ENCODE assay signal across 31 cellular contexts in genomic region chr1:45123358-45123757, GRCh38.
"Had no signal": no experiment of that assay in that cellular context is flagged by ENCODE, and none has a peak within 500 bp of the region (broad histone marks: within the 10 kb centered on the region; RNA-seq: fewer than 3 reads in every experiment).

No MANE protein-coding gene starts in this region.

- H3K27ac ChIP-seq: brain microvascular endothelial cell, SJCRH30, SK-N-MC, WERI-Rb-1 had no signal

- H3K4me1 ChIP-seq: SJCRH30 had no signal

- H3K27me3 ChIP-seq: brain microvascular endothelial cell, SJCRH30 had no signal

- H3K9me3 ChIP-seq: MG63 had no signal

- H3K4me3 ChIP-seq: MG63, SJCRH30, SK-N-MC had no signal

- DNase-seq: activated CD4-positive, alpha-beta memory T cell treated with anti-CD3 and anti-CD28 coated beads, Interleukin-2, amount 10 ng/mL, durations not matched to agents 7 days and 5 days; activated CD4-positive, alpha-beta T cell treated with anti-CD3 and anti-CD28 coated beads for 1 hour; activated CD4-positive, alpha-beta T cell treated with anti-CD3 and anti-CD28 coated beads for 48 hours; activated CD4-positive, CD25-positive, alpha-beta regulatory T cell; activated CD8-positive, alpha-beta memory T cell treated with anti-CD3 and anti-CD28 coated beads for 24 hours; activated CD8-positive, alpha-beta memory T cell treated with anti-CD3 and anti-CD28 coated beads, Interleukin-2, amount 10 ng/mL, durations not matched to agents 7 days and 5 days; activated CD8-positive, alpha-beta memory T cell treated with anti-CD3 and anti-CD28 coated beads, Interleukin-2, amount 50 U/mL, for 48 hours; activated effector memory CD4-positive, alpha-beta T cell treated with Interleukin-2 at 50 U/mL for 16 hours; activated naive CD4-positive, alpha-beta T cell treated with anti-CD3 and anti-CD28 coated beads, Interleukin-2, amount 10 ng/mL, durations not matched to agents 7 days and 5 days; activated naive CD8-positive, alpha-beta T cell treated with anti-CD3 and anti-CD28 coated beads, Interleukin-2, amount 50 U/mL, for 24 hours; activated T-cell treated with anti-CD3 and anti-CD28 coated beads, Interleukin-2, amount 50 U/mL, for 48 hours; aorta; brain microvascular endothelial cell; central memory CD4-positive, alpha-beta T cell; Kasumi-1; MG63; MV-4-11; NCI-H1092; NCI-H1436 treated with DMSO at 0.1 percent for 48 hours; NCI-H1694 treated with DMSO at 0.1 percent for 48 hours; NCI-H2029; NCI-H2107; NCI-H2171; NCI-H510A; NCI-H526; NCI-H748 treated with DMSO at 0.1 percent for 48 hours; SHP77; SJCRH30; T1000; WERI-Rb-1 had no signal

- H3K36me3 ChIP-seq: brain microvascular endothelial cell, MG63, SJCRH30, WERI-Rb-1 had no signal
